31 cellular contexts compared by ENCODE assay signal in genomic region chr5:19319252-19319651, GRCh38.
"Had no signal": no experiment of that assay in that cellular context is flagged by ENCODE, and none has a peak within 500 bp of the region (broad histone marks: within the 10 kb centered on the region; RNA-seq: fewer than 3 reads in every experiment).

No MANE protein-coding gene starts in this region.

- H3K4me1 Mint-ChIP-seq: natural killer cell; nephron; stimulated activated memory B cell treated with anti-CD40 and anti-IgM and Interleukin-4, amounts not matched to agents 10 μg/mL and 1 μg/mL and 100 μg/mL, for 72 hours; stimulated activated naive CD8-positive, alpha-beta T cell treated with anti-CD3 and anti-CD28 coated beads, Interleukin-15, amount 100 ng/mL, for 72 hours had no signal

- H2AFZ ChIP-seq: parathyroid adenoma had no signal

- H3K36me3 ChIP-seq: neural progenitor cell, ovary, spleen, suprapubic skin, tibial artery, transverse colon, upper lobe of right lung, uterus had no signal

- H3K4me3 ChIP-seq: neural progenitor cell, ovary, psoas muscle, skin epidermis, smooth muscle cell, spleen, suprapubic skin, testis, tibial artery, transverse colon, upper lobe of right lung, uterus had no signal

- H3K27me3 ChIP-seq: neural progenitor cell, ovary, spleen, suprapubic skin, testis, tibial artery, transverse colon, upper lobe of right lung, uterus had no signal

- H3K4me3 Mint-ChIP-seq: natural killer cell; nephron; neural progenitor cell; stimulated activated memory B cell treated with anti-CD40 and anti-IgM and Interleukin-4, amounts not matched to agents 10 μg/mL and 1 μg/mL and 100 μg/mL, for 72 hours; stimulated activated naive CD8-positive, alpha-beta T cell treated with anti-CD3 and anti-CD28 coated beads, Interleukin-15, amount 100 ng/mL, for 72 hours; type B pancreatic cell had no signal

- DNase-seq: natural killer cell; occipital lobe; ovary; posterior cingulate gyrus; psoas muscle; right cardiac atrium; spleen; stimulated activated CD4-positive, alpha-beta T cell treated with anti-CD3 and anti-CD28 coated beads, Interleukin-12 subunit alpha, Interleukin-12 subunit beta, amount 100 ng/mL, for 4 hours; stimulated activated CD4-positive, alpha-beta T cell treated with anti-CD3 and anti-CD28 coated beads, Interleukin-1b, Interleukin-23, amount 100 ng/mL, for 48 hours; stimulated activated CD4-positive, alpha-beta T cell treated with anti-CD3 and anti-CD28 coated beads, Interleukin-4, amount 100 ng/mL, for 1 hour; stimulated activated CD4-positive, alpha-beta T cell treated with anti-CD3 and anti-CD28 coated beads, Interleukin-4, amount 100 ng/mL, for 4 hours; stimulated activated CD8-positive, alpha-beta memory T cell treated with anti-CD3 and anti-CD28 coated beads, Interleukin-4, amount 100 ng/mL, for 48 hours; stimulated activated naive CD4-positive, alpha-beta T cell; stimulated activated naive CD8-positive, alpha-beta T cell treated with anti-CD3 and anti-CD28 coated beads, Interleukin-15, amount 100 ng/mL, for 72 hours; stimulated activated naive CD8-positive, alpha-beta T cell treated with anti-CD3 and anti-CD28 coated beads, Interleukin-15, Interleukin-2, amounts not matched to agents 100 U/mL and 50 U/mL, for 24 hours; substantia nigra; testis; tibial artery; transverse colon; upper lobe of right lung; uterus had no signal

- H3K27ac Mint-ChIP-seq: natural killer cell; nephron; neural progenitor cell; progenitor cell of endocrine pancreas; stimulated activated memory B cell treated with anti-CD40 and anti-IgM and Interleukin-4, amounts not matched to agents 10 μg/mL and 1 μg/mL and 100 μg/mL, for 72 hours; stimulated activated naive CD8-positive, alpha-beta T cell treated with anti-CD3 and anti-CD28 coated beads, Interleukin-15, amount 100 ng/mL, for 72 hours; type B pancreatic cell had no signal

- H3K27ac ChIP-seq: neural progenitor cell, ovary, parathyroid adenoma, psoas muscle, skin epidermis, spleen, suprapubic skin, testis, tibial artery, transverse colon, upper lobe of right lung, uterus had no signal

- H3K9me3 Mint-ChIP-seq: nephron had no signal

- ATAC-seq: natural killer cell; psoas muscle; right cardiac atrium; sciatic nerve; stimulated activated memory B cell treated with anti-CD40 and anti-IgM and Interleukin-4, amounts not matched to agents 10 μg/mL and 1 μg/mL and 100 μg/mL, for 72 hours; stimulated activated naive CD8-positive, alpha-beta T cell treated with anti-CD3 and anti-CD28 coated beads, Interleukin-15, amount 100 ng/mL, for 72 hours; stimulated activated naive CD8-positive, alpha-beta T cell treated with anti-CD3 and anti-CD28 coated beads, Interleukin-15, Interleukin-2, amounts not matched to agents 100 U/mL and 50 U/mL, for 24 hours; upper lobe of right lung had no signal

- H3K36me3 Mint-ChIP-seq: neural progenitor cell; stimulated activated memory B cell treated with anti-CD40 and anti-IgM and Interleukin-4, amounts not matched to agents 10 μg/mL and 1 μg/mL and 100 μg/mL, for 72 hours; type B pancreatic cell had no signal

- H3K4me1 ChIP-seq: parathyroid adenoma, psoas muscle, spleen, testis, tibial artery, transverse colon, upper lobe of right lung, uterus had no signal

- H3K9ac ChIP-seq: neural progenitor cell, parathyroid adenoma had no signal

- H3K4me2 ChIP-seq: neural progenitor cell, smooth muscle cell had no signal

- H3K9me3 ChIP-seq: ovary, psoas muscle, suprapubic skin, testis, tibial artery, transverse colon, upper lobe of right lung, uterus had no signal

- H3K27me3 Mint-ChIP-seq: progenitor cell of endocrine pancreas; stimulated activated memory B cell treated with anti-CD40 and anti-IgM and Interleukin-4, amounts not matched to agents 10 μg/mL and 1 μg/mL and 100 μg/mL, for 72 hours; stimulated activated naive CD8-positive, alpha-beta T cell treated with anti-CD3 and anti-CD28 coated beads, Interleukin-15, amount 100 ng/mL, for 72 hours; type B pancreatic cell had no signal
